Comparison of ENCODE assay signal across 8 cellular contexts in the genomic region with DNA sequence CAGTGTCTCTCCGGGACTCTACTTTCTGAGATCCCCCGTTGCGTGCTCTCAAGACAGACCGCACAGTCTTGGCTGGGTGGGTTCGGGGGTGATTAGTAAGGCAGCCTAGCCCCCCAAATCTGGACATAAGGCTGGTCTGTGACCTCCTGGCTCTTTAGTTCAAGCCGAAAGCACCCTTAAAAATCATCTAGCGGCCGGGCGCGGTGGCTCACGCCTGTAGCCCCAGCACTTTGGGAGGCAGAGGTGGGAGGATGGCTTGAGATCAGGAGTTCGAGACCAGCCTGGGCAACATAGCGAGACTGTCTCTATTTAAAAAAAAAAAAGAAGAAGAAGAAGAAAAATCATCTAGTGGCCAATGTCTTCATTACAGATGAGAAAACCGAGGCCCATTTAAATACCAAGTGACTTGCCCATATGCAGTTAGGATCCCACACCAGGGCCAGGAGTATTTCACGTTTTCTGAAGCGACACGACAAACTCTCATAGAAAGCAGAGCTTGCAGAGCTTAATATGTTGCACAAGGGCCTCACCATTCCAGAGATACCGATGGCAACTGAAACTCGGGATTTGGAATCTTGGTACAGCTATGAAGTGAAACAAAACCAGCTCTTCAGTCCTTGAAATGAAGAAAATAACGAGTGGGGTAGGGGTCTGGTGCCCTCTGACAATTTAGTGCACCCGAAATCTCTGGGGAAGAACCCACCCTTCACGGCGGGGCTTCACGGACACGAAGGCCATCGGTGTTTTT. TPM values are rescaled to one million over a fixed set of nuclear protein-coding genes. Genes with fewer than 3 reads are reported as not detected.
DNase-seq lines count a peak whose midpoint lies in the region; ATAC-seq and TF ChIP-seq lines count a peak whose summit lies in the region.

No MANE protein-coding gene starts in this region.

- peaks cover 14% of the 10 kb centered on the region for H4K20me1 ChIP-seq in SK-N-SH (ENCODE audit: insufficient read depth)

- peaks cover 43% of the 10 kb centered on the region for H3K79me2 ChIP-seq in SK-N-SH (ENCODE audit: insufficient read depth)
- H3K79me2 ChIP-seq in trophoblast cell (ENCODE audit: control insufficient read depth, insufficient read depth, low read length, poor library complexity) = peaks cover 13% of the 10 kb centered on the region

- CTCF ChIA-PET in SK-N-SH (lab: Yijun Ruan, JAX) = interaction anchor here (0.7 to 8.9 kb wide), 17 partner anchors 8 to 428 kb away, joined by 3 to 187 read pairs (median 6); a partner anchor contains a TSS

- H3K4me2 ChIP-seq in SK-N-SH = peak overlapping the region; percentile 97
- peak overlapping the region; percentile 96 for H3K4me2 ChIP-seq in trophoblast cell (ENCODE audit: low read length)

- H3K14ac ChIP-seq in trophoblast cell (ENCODE audit: low read length) = peak overlapping the region; percentile 90

- H3K27me3 ChIP-seq in SK-N-SH (ENCODE audit: insufficient read depth) (no peaks in the 10 kb centered on the region), esophagus squamous epithelium (no peaks in the 10 kb centered on the region), trophoblast cell (ENCODE audit: insufficient read depth, low read length) (no peaks in the 10 kb centered on the region)

- H3K23ac ChIP-seq in trophoblast cell (ENCODE audit: low read length) = no peak overlapping the region

- peaks cover 23% of the 10 kb centered on the region for H3F3A ChIP-seq in SK-N-SH (replicated peaks; ENCODE audit: insufficient read depth)

- H3K79me1 ChIP-seq in trophoblast cell (ENCODE audit: low read length) = peaks cover 26% of the 10 kb centered on the region

- intact Hi-C loops in esophagus squamous epithelium (cut with DNase I) = no loop called here

- H3K9ac ChIP-seq in SK-N-SH = peak overlapping the region; percentile 91
- peak overlapping the region; percentile 65 for H3K9ac ChIP-seq in trophoblast cell (ENCODE audit: low read length)

- DNase-seq in NCI-H1694 treated with DMSO at 0.1 percent for 48 hours (lab: John Stamatoyannopoulos, UW) (peak; percentile 29), NCI-H1694 (lab: John Stamatoyannopoulos, UW) (no peak), SK-N-SH (no peak), esophagus squamous epithelium (lab: John Stamatoyannopoulos, UW) (no peak), trophoblast cell (peak; percentile 84 to 93), GM13977 (ENCODE audit: low spot score) (no peak), NOMO-1 treated with DMSO at 0.1 percent for 48 hours (lab: John Stamatoyannopoulos, UW; ENCODE audit: unreplicated experiment) (no peak)

- peak overlapping the region; percentile 91 for H4K8ac ChIP-seq in trophoblast cell (ENCODE audit: low read depth, low read length)

- no peaks in the 10 kb centered on the region for H3K9me3 ChIP-seq in SK-N-SH
- no peaks in the 10 kb centered on the region for H3K9me3 ChIP-seq in esophagus squamous epithelium
- no peaks in the 10 kb centered on the region for H3K9me3 ChIP-seq in trophoblast cell (ENCODE audit: insufficient read depth, low read depth, low read length)

- TF ChIP-seq RAD21 in SK-N-SH (IDR thresholded peaks at IDR 0.05; ENCODE audit: low read length) = no peak

- peak overlapping the region; percentile 74 for H2BK12ac ChIP-seq in trophoblast cell (ENCODE audit: low read length)

- peak overlapping the region; percentile 81 to 91 for H3K27ac ChIP-seq in SK-N-SH (ENCODE audit: low read depth in 2 of 2, low read length in 1 of 2)
- peak overlapping the region; percentile 82 to 95 (median 93) for H3K27ac ChIP-seq in esophagus squamous epithelium
- H3K27ac ChIP-seq in trophoblast cell (ENCODE audit: low read depth, low read length) = peak overlapping the region; percentile 96

- H4K12ac ChIP-seq in trophoblast cell (ENCODE audit: low read depth, low read length) = peak overlapping the region; percentile 84

- H3K4me3 ChIP-seq in SK-N-SH (ENCODE audit: low read depth in 2 of 2, low read length in 1 of 2) (peak overlapping the region; percentile 89 to 99), esophagus squamous epithelium (peak overlapping the region; percentile 61 to 93 (median 80)), trophoblast cell (ENCODE audit: low read depth, low read length) (peak overlapping the region; percentile 100)

- TF ChIP-seq CTCF in SK-N-SH (IDR thresholded peaks at IDR 0.05) = peak; percentile 30
- peak in 2 of 6 experiments; percentile 29 to 38 for TF ChIP-seq CTCF in esophagus squamous epithelium (IDR thresholded peaks at IDR 0.05)
- TF ChIP-seq CTCF in GM13977 (IDR thresholded peaks at IDR 0.05; ENCODE audit: extremely low read depth, insufficient read depth, missing control alignments) = no peak

- peaks cover 25 to 38% of the 10 kb centered on the region in 2 experiments; a peak in 3 of 4 replicates for H3K4me1 ChIP-seq in SK-N-SH (ENCODE audit: control insufficient read depth in 1 of 2, insufficient read depth in 2 of 2, low read depth in 1 of 2, low read length in 1 of 2)
- H3K4me1 ChIP-seq in esophagus squamous epithelium = peaks cover 31 to 62% (median 38%) of the 10 kb centered on the region in 3 donors
- peaks cover 15 to 30% of the 10 kb centered on the region in 2 experiments for H3K4me1 ChIP-seq in trophoblast cell (ENCODE audit: control insufficient read depth in 1 of 2, insufficient read depth in 2 of 2, low read length in 2 of 2)

- H3K18ac ChIP-seq in trophoblast cell (ENCODE audit: low read length) = peak overlapping the region; percentile 83

- in situ Hi-C loops in GM13977 (cut with MboI; ENCODE audit: low pct_unique_long_range_greater_than_20kb, low sequenced_read_pairs, unreplicated experiment) = no loop called here

- H2BK5ac ChIP-seq in trophoblast cell (ENCODE audit: low read depth, low read length, poor library complexity) = peak overlapping the region; percentile 92

- H4K91ac ChIP-seq in trophoblast cell (ENCODE audit: low read depth, low read length) = peak overlapping the region; percentile 97

- H2AFZ ChIP-seq in SK-N-SH (ENCODE audit: low read depth) (peak overlapping the region; percentile 94), trophoblast cell (ENCODE audit: insufficient read depth, low read length, poor library complexity) (peak overlapping the region; percentile 32)

- H2BK120ac ChIP-seq in trophoblast cell (ENCODE audit: insufficient read depth, low read length, poor library complexity) = peak overlapping the region; percentile 98

- H2AK5ac ChIP-seq in trophoblast cell (ENCODE audit: low read length) = peak overlapping the region; percentile 90

- no peak for TF ChIP-seq POLR2A in esophagus squamous epithelium (IDR thresholded peaks at IDR 0.05)

- WGBS in SK-N-SH (ENCODE audit: low lambda C conversion rate) = 61% methylated on average over 26 of the region's 26 CpGs
- WGBS in esophagus squamous epithelium, 2 donors = 29 to 54% methylated on average over 15 to 21 of the region's 26 CpGs
- WGBS in trophoblast cell (ENCODE audit: extremely low coverage, insufficient coverage, insufficient read length) = no CpG with 5 or more reads among the region's 26 CpGs

- TF ChIP-seq EP300 in SK-N-SH (IDR thresholded peaks at IDR 0.05; ENCODE audit: borderline replicate concordance in 1 of 2, low read depth in 1 of 2, low read length in 1 of 2) = no peak

- POLR2A ChIA-PET in SK-N-SH (lab: Yijun Ruan, JAX) = interaction anchor here (0.8 to 2.2 kb wide), 13 partner anchors 9 to 107 kb away, joined by 3 to 9 read pairs (median 4); a partner anchor contains a TSS

- H3K36me3 ChIP-seq in SK-N-SH (replicated peaks in 1 of 2; ENCODE audit: control insufficient read depth in 1 of 2, insufficient read depth in 2 of 2, low read length in 1 of 2) = peaks cover 9 to 11% of the 10 kb centered on the region in 2 experiments
- H3K36me3 ChIP-seq in esophagus squamous epithelium = peaks cover 0 to 11% (median 0%) of the 10 kb centered on the region in 3 donors
- H3K36me3 ChIP-seq in trophoblast cell (ENCODE audit: control insufficient read depth in 1 of 2, insufficient read depth in 2 of 2, low read length in 2 of 2) = peaks cover 0 to 11% of the 10 kb centered on the region in 2 experiments

- peak overlapping the region; percentile 72 for H3K4ac ChIP-seq in trophoblast cell (ENCODE audit: low read depth, low read length)

- no peak for ATAC-seq in GM21447 (IDR thresholded peaks at IDR 0.05; ENCODE audit: unreplicated experiment)

- no peaks in the 10 kb centered on the region for H3K9me2 ChIP-seq in SK-N-SH

TF ChIP-seq in SK-N-SH, 30 proteins besides CTCF, POLR2A, EP300 and RAD21:
- TF ChIP-seq RXRA (IDR thresholded peaks at IDR 0.05; ENCODE audit: borderline replicate concordance, low read depth) (no peak), EZH2phosphoT487 (IDR thresholded peaks at IDR 0.05; ENCODE audit: borderline replicate concordance, low read depth) (no peak), RCOR1 (IDR thresholded peaks at IDR 0.05; ENCODE audit: low read length) (no peak), MXI1 (IDR thresholded peaks at IDR 0.05; ENCODE audit: low read depth, low read length) (no peak)
TF ChIP-seq in SK-N-SH: peak in this region for 0.

RNA-seq across cellular contexts. Expression of a gene that starts 0.7 kb away (rescaled TPM):
- 24.0 and 29.1 TPM in 2 replicates for polyA plus RNA-seq in SK-N-SH (2012; rRNA removed)
- 20.5 and 25.9 TPM in 2 replicates for polyA plus RNA-seq in SK-N-SH (2012; cell fraction: cytosol; rRNA removed)
- 31.2 and 40.6 TPM in 2 replicates for polyA plus RNA-seq in SK-N-SH (2012; cell fraction: nucleus; rRNA removed)
- 10 to 100 TPM; 17.6 to 53.0 (median 21.9) TPM for total RNA-seq in esophagus squamous epithelium
- 43.1 and 43.2 TPM in 2 replicates for polyA plus RNA-seq in trophoblast cell (2013)

RNA-seq across cellular contexts. Expression of a gene that starts 21.6 kb away (rescaled TPM):
- polyA plus RNA-seq in SK-N-SH (2012; rRNA removed) = 22.5 and 27.8 TPM in 2 replicates
- 27.0 and 27.7 TPM in 2 replicates for polyA plus RNA-seq in SK-N-SH (2012; cell fraction: cytosol; rRNA removed)
- 22.5 and 39.9 TPM in 2 replicates for polyA plus RNA-seq in SK-N-SH (2012; cell fraction: nucleus; rRNA removed)
- total RNA-seq in esophagus squamous epithelium = 10 to 100 TPM; 20.2 to 26.6 (median 24.5) TPM
- polyA plus RNA-seq in trophoblast cell (2013) = 24.4 and 24.5 TPM in 2 replicates

RNA-seq across cellular contexts. Expression of a gene that starts 45.2 kb away (rescaled TPM):
- 80.4 and 82.0 TPM in 2 replicates for polyA plus RNA-seq in SK-N-SH (2012; rRNA removed)
- polyA plus RNA-seq in SK-N-SH (2012; cell fraction: cytosol; rRNA removed) = 32.4 and 59.8 TPM in 2 replicates
- polyA plus RNA-seq in SK-N-SH (2012; cell fraction: nucleus; rRNA removed) = 120 and 129 TPM in 2 replicates
- total RNA-seq in esophagus squamous epithelium = 10 to 100 TPM; 30.2 to 53.7 (median 41.6) TPM
- polyA plus RNA-seq in trophoblast cell (2013) = 11.8 and 12.6 TPM in 2 replicates

Comparison
In these comparisons a context has a peak if more than half of its experiments do, and no peak if none do; other contexts are left out.
1. DNase-seq: peak in NCI-H1694 treated with DMSO at 0.1 percent for 48 hours (single experiment) and trophoblast cell (2 of 2); none in NCI-H1694 (single experiment), SK-N-SH (single experiment), esophagus squamous epithelium (single experiment), GM13977 (single experiment) and NOMO-1 treated with DMSO at 0.1 percent for 48 hours (single experiment).
2. Peak in every context shown above with its lines, with median percentiles within 50 percentile points of each other: H3K27ac ChIP-seq and H3K4me3 ChIP-seq.